1 cellular context compared by ENCODE assay signal in genomic region chr18:11908182-11909080, GRCh38.
A peak's percentile ranks its signal among the peaks of the same experiment; 100 is the strongest.
TF ChIP-seq lines count a peak whose summit lies in the region.

A gene with protein sequence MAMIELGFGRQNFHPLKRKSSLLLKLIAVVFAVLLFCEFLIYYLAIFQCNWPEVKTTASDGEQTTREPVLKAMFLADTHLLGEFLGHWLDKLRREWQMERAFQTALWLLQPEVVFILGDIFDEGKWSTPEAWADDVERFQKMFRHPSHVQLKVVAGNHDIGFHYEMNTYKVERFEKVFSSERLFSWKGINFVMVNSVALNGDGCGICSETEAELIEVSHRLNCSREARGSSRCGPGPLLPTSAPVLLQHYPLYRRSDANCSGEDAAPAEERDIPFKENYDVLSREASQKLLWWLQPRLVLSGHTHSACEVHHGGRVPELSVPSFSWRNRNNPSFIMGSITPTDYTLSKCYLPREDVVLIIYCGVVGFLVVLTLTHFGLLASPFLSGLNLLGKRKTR (minus strand): TSS chr18:11908317. CDS start chr18:11897264, 11,053 bp downstream.

TF ChIP-seq in WTC11, 78 proteins besides CTCF, POLR2A, EP300 and RAD21 (continued from another document):
- TF ChIP-seq, protein P1, sequence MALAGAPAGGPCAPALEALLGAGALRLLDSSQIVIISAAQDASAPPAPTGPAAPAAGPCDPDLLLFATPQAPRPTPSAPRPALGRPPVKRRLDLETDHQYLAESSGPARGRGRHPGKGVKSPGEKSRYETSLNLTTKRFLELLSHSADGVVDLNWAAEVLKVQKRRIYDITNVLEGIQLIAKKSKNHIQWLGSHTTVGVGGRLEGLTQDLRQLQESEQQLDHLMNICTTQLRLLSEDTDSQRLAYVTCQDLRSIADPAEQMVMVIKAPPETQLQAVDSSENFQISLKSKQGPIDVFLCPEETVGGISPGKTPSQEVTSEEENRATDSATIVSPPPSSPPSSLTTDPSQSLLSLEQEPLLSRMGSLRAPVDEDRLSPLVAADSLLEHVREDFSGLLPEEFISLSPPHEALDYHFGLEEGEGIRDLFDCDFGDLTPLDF (CRISPR knock-in tag; IDR thresholded peaks at IDR 0.05): no peak
- TF ChIP-seq ETV6 (CRISPR knock-in tag; IDR thresholded peaks at IDR 0.05) (peak; percentile 71; the same call in 1 of the 2 replicates), GABPB1 (CRISPR knock-in tag; IDR thresholded peaks at IDR 0.05) (peak; percentile 36; the same call in 1 of the 2 replicates)
